ENCODE assay signal across 26 cellular contexts in the genomic region with DNA sequence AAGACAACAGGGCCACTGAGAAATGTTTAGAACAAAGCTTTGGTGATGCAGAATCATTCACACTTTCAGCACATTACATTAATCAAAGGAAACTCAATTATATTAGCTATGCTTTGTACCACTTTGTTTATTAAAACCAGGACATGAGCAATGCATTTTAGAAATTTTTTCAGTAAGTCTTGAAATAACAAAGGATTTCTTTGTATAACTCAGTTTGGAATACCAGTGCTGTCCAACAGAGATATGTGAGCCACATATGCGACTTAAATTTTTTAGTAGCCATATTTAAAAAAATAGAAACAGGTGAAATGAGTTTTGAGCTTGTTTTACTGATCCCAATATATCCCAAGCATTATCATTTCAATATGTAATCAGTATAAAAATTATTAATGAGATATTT. TPM values are rescaled to one million over a fixed set of nuclear protein-coding genes. Genes with fewer than 3 reads are reported as not detected.
DNase-seq lines count a peak whose midpoint lies in the region; ATAC-seq and TF ChIP-seq lines count a peak whose summit lies in the region.
"Had no signal": no experiment of that assay in that cellular context is flagged by ENCODE, and none has a peak within 500 bp of the region (broad histone marks: within the 10 kb centered on the region; RNA-seq: fewer than 3 reads in every experiment).

No MANE protein-coding gene starts in this region.

- peak overlapping the region; percentile 17 for H2BK120ac ChIP-seq in trophoblast cell (ENCODE audit: insufficient read depth, low read length, poor library complexity)

- H3K79me1 ChIP-seq in trophoblast cell (ENCODE audit: low read length): peaks cover 32% of the 10 kb centered on the region

- H4K91ac ChIP-seq in trophoblast cell (ENCODE audit: low read depth, low read length): peak overlapping the region; percentile 39

- no peak overlapping the region for H3K9ac ChIP-seq in trophoblast cell (ENCODE audit: low read length)

- no peak overlapping the region for H3K4me3 ChIP-seq in RWPE2 (ENCODE audit: severe bottlenecking)
- no peak overlapping the region for H3K4me3 ChIP-seq in esophagus (ENCODE audit: low read depth in 1 of 2, low read length in 2 of 2)
- no peak overlapping the region for H3K4me3 ChIP-seq in trophoblast cell (ENCODE audit: low read depth, low read length)
- H3K4me3 ChIP-seq: adrenal gland, GM23338, heart left ventricle, tibial artery had no signal

- WGBS in esophagus, 2 donors: 71 to 78% methylated on average over 1 of the region's 1 CpG
- no CpG with 5 or more reads among the region's 1 CpG for WGBS in trophoblast cell (ENCODE audit: extremely low coverage, insufficient coverage, insufficient read length)

- H3K4me2 ChIP-seq in trophoblast cell (ENCODE audit: low read length): no peak overlapping the region
- H3K4me2 ChIP-seq: GM23338 had no signal

- H3K4ac ChIP-seq in trophoblast cell (ENCODE audit: low read depth, low read length): no peak overlapping the region

- H3K36me3 ChIP-seq in RWPE2 (ENCODE audit: low read depth) (no peaks in the 10 kb centered on the region), esophagus (ENCODE audit: control insufficient read depth in 2 of 2, insufficient read depth in 2 of 2, low read length in 1 of 2) (no peaks in the 10 kb centered on the region), trophoblast cell (ENCODE audit: control insufficient read depth in 1 of 2, insufficient read depth in 2 of 2, low read length in 2 of 2) (no peaks in the 10 kb centered on the region)
- H3K36me3 ChIP-seq: adrenal gland, heart left ventricle, tibial artery had no signal

- no peak overlapping the region for H4K12ac ChIP-seq in trophoblast cell (ENCODE audit: low read depth, low read length)

- no peak overlapping the region for H4K8ac ChIP-seq in trophoblast cell (ENCODE audit: low read depth, low read length)

- no peak overlapping the region for H3K14ac ChIP-seq in trophoblast cell (ENCODE audit: low read length)

- DNase-seq in ELR (ENCODE audit: low read depth) (peak; percentile 77), RWPE2 (ENCODE audit: low spot score) (no peak), trophoblast cell (no peak), substantia nigra (lab: John Stamatoyannopoulos, UW) (no peak), midbrain (lab: John Stamatoyannopoulos, UW) (no peak)
- DNase-seq: activated CD4-positive, alpha-beta T cell treated with anti-CD3 and anti-CD28 coated beads, Interleukin-2, amount 10 ng/mL, durations not matched to agents 24 days and 14 days; activated naive CD4-positive, alpha-beta T cell; activated T-cell treated with anti-CD3 and anti-CD28 coated beads, Interleukin-2, amount 50 U/mL, for 4 hours; adrenal gland; CD4-positive, CD25-positive, alpha-beta regulatory T cell; DMS 273 treated with DMSO at 0.1 percent for 48 hours; heart left ventricle; KBM-7; left cardiac atrium; naive thymus-derived CD8-positive, alpha-beta T cell; NCI-H146; NCI-H2171 treated with DMSO at 0.1 percent for 48 hours; NCI-H524 treated with DMSO at 0.1 percent for 48 hours; retina; stimulated activated CD4-positive, alpha-beta T cell treated with anti-CD3 and anti-CD28 coated beads, Interleukin-12 subunit alpha, Interleukin-12 subunit beta, amount 100 ng/mL, for 4 hours; tibial artery had no signal

- no peak overlapping the region for H3K23ac ChIP-seq in trophoblast cell (ENCODE audit: low read length)

- H2AK5ac ChIP-seq in trophoblast cell (ENCODE audit: low read length): no peak overlapping the region

- H3K4me1 ChIP-seq in RWPE2 (ENCODE audit: insufficient read depth, poor library complexity, severe bottlenecking): no peaks in the 10 kb centered on the region
- peaks cover 0 to 10% of the 10 kb centered on the region in 2 donors for H3K4me1 ChIP-seq in esophagus (ENCODE audit: control insufficient read depth in 2 of 2, insufficient read depth in 2 of 2, low read length in 1 of 2)
- peaks cover 23 to 26% of the 10 kb centered on the region in 2 experiments for H3K4me1 ChIP-seq in trophoblast cell (ENCODE audit: control insufficient read depth in 1 of 2, insufficient read depth in 2 of 2, low read length in 2 of 2)
- H3K4me1 ChIP-seq: adrenal gland, heart left ventricle, tibial artery had no signal

- peaks cover 2% of the 10 kb centered on the region for H3K9me3 ChIP-seq in RWPE2 (ENCODE audit: severe bottlenecking)
- H3K9me3 ChIP-seq in esophagus (ENCODE audit: control insufficient read depth in 2 of 2, insufficient read depth in 1 of 2, low read depth in 1 of 2, low read length in 1 of 2): peaks cover 0 to 1% of the 10 kb centered on the region in 2 donors
- no peaks in the 10 kb centered on the region for H3K9me3 ChIP-seq in trophoblast cell (ENCODE audit: insufficient read depth, low read depth, low read length)
- H3K9me3 ChIP-seq: adrenal gland, heart left ventricle, tibial artery had no signal

- peak; percentile 41; the same call in 1 of the 3 replicates for ATAC-seq in RWPE2 (ENCODE audit: low read depth)
- no peak for ATAC-seq in activated CD4-positive, CD25-positive, alpha-beta regulatory T cell treated with anti-CD3 and anti-CD28 coated beads, Interleukin-2, amount 50 U/mL, for 24 hours
- ATAC-seq in GM21723 (IDR thresholded peaks at IDR 0.05; ENCODE audit: unreplicated experiment): no peak
- ATAC-seq: activated T-cell treated with anti-CD3 and anti-CD28 coated beads, Interleukin-2, amount 50 U/mL, for 4 hours; GM23338; heart left ventricle; left cardiac atrium; naive thymus-derived CD8-positive, alpha-beta T cell had no signal

- peak overlapping the region; percentile 89 for H2BK5ac ChIP-seq in trophoblast cell (ENCODE audit: low read depth, low read length, poor library complexity)

- TF ChIP-seq CTCF in RWPE2 (IDR thresholded peaks at IDR 0.05; ENCODE audit: poor library complexity, severe bottlenecking): no peak

- no peak overlapping the region for H2BK12ac ChIP-seq in trophoblast cell (ENCODE audit: low read length)

- peaks cover 6% of the 10 kb centered on the region for H3K79me2 ChIP-seq in trophoblast cell (ENCODE audit: control insufficient read depth, insufficient read depth, low read length, poor library complexity)

- no peak overlapping the region for H2AFZ ChIP-seq in trophoblast cell (ENCODE audit: insufficient read depth, low read length, poor library complexity)
- H2AFZ ChIP-seq: GM23338 had no signal

- H3K27ac ChIP-seq in RWPE2 (ENCODE audit: poor library complexity, severe bottlenecking) (peak overlapping the region; percentile 30), esophagus (ENCODE audit: low read depth in 2 of 2, low read length in 1 of 2) (peak overlapping the region; percentile 50 to 81), trophoblast cell (ENCODE audit: low read depth, low read length) (peak overlapping the region; percentile 77), substantia nigra (ENCODE audit: low read depth, low read length, poor library complexity, severe bottlenecking) (no peak overlapping the region)
- H3K27ac ChIP-seq: adrenal gland, heart left ventricle, tibial artery, VCaP had no signal

- H3K18ac ChIP-seq in trophoblast cell (ENCODE audit: low read length): no peak overlapping the region

- H3K27me3 ChIP-seq in RWPE2 (ENCODE audit: insufficient read depth, poor library complexity, severe bottlenecking) (no peaks in the 10 kb centered on the region), esophagus (ENCODE audit: control insufficient read depth in 1 of 2, insufficient read depth in 2 of 2, low read length in 2 of 2) (no peaks in the 10 kb centered on the region), trophoblast cell (ENCODE audit: insufficient read depth, low read length) (no peaks in the 10 kb centered on the region)
- H3K27me3 ChIP-seq: adrenal gland, heart left ventricle, tibial artery had no signal

RNA-seq across cellular contexts. Expression of a gene that starts 18.8 kb away (rescaled TPM):
- 10 to 100 TPM; 28.7 to 39.1 TPM for polyA plus RNA-seq in esophagus
- polyA plus RNA-seq in trophoblast cell (2013): 43.0 and 43.9 TPM in 2 replicates
- polyA plus RNA-seq: CD4-positive, CD25-positive, alpha-beta regulatory T cell; naive thymus-derived CD8-positive, alpha-beta T cell had no signal
